In genomic region chr16:89444151-89444723, GRCh38 we compare ENCODE assay signal across 11 cellular contexts. TPM values are rescaled to one million over a fixed set of nuclear protein-coding genes. Genes with fewer than 3 reads are reported as not detected.
DNase-seq lines count a peak whose midpoint lies in the region; ATAC-seq, FAIRE-seq and TF ChIP-seq lines count a peak whose summit lies in the region.
"Had no signal": no experiment of that assay in that cellular context is flagged by ENCODE, and none has a peak within 500 bp of the region (broad histone marks: within the 10 kb centered on the region; RNA-seq: fewer than 3 reads in every experiment).

No MANE protein-coding gene starts in this region.

- ATAC-seq in central memory CD8-positive, alpha-beta T cell (replicated peaks; ENCODE audit: extremely low read depth, poor library complexity, severe bottlenecking) = no peak
- ATAC-seq in pancreas (peak in 3 of 4 donors; percentile 4 to 25 (median 15)), HG02588 (IDR thresholded peaks at IDR 0.05; ENCODE audit: unreplicated experiment) (no peak)

- DNase-seq in DMS 273 (lab: John Stamatoyannopoulos, UW; ENCODE audit: unreplicated experiment) (peak; percentile 47), DMS 273 treated with DMSO at 0.1 percent for 48 hours (lab: John Stamatoyannopoulos, UW) (no peak), pancreas (no peak), prostate gland (ENCODE audit: low spot score) (no peak)
- DNase-seq in central memory CD8-positive, alpha-beta T cell (ENCODE audit: low spot score in 2 of 2) = no peak
- DNase-seq in activated CD4-positive, alpha-beta T cell treated with anti-CD3 and anti-CD28 coated beads for 4 hours = no peak
- DNase-seq: NCI-H748 treated with DMSO at 0.1 percent for 48 hours had no signal

- 12 to 14% methylated on average over 8 of the region's 8 CpGs for WGBS in pancreas, 2 donors
- 29% methylated on average over 8 of the region's 8 CpGs for WGBS in prostate gland

- peak overlapping the region; percentile 91 for H3K4me2 ChIP-seq in KMS-11

- H3K36me3 ChIP-seq in KMS-11 (ENCODE audit: insufficient read depth) (no peaks in the 10 kb centered on the region), pancreas (no peaks in the 10 kb centered on the region), prostate gland (no peaks in the 10 kb centered on the region)

- no peak overlapping the region for H2AFZ ChIP-seq in KMS-11 (ENCODE audit: low read depth)

- H3K27me3 ChIP-seq in KMS-11 (ENCODE audit: insufficient read depth, low read depth) (no peaks in the 10 kb centered on the region), pancreas (no peaks in the 10 kb centered on the region), prostate gland (replicated peaks; ENCODE audit: insufficient read depth) (no peaks in the 10 kb centered on the region)

- H3K4me3 ChIP-seq in KMS-11 (IDR thresholded peaks at IDR 0.05; ENCODE audit: insufficient read depth, low read depth, low read length) (no peak overlapping the region), pancreas (no peak overlapping the region), prostate gland (no peak overlapping the region)
- H3K4me3 ChIP-seq: lung had no signal

- H3K4me1 ChIP-seq in KMS-11 (ENCODE audit: low read depth, poor library complexity, severe bottlenecking) = peaks cover 99% of the 10 kb centered on the region
- peaks cover 47 to 58% (median 49%) of the 10 kb centered on the region in 3 donors for H3K4me1 ChIP-seq in pancreas
- H3K4me1 ChIP-seq in prostate gland (replicated peaks) = peaks cover 32% of the 10 kb centered on the region

- H4K20me1 ChIP-seq in KMS-11 (ENCODE audit: insufficient read depth) = peaks cover 56% of the 10 kb centered on the region

- H3K9me3 ChIP-seq in pancreas = no peaks in the 10 kb centered on the region
- H3K9me3 ChIP-seq in prostate gland = no peaks in the 10 kb centered on the region

- peak overlapping the region; percentile 36 for H3K27ac Mint-ChIP-seq in central memory CD8-positive, alpha-beta T cell (ENCODE audit: low read depth)

- no peaks in the 10 kb centered on the region for H3K9me3 Mint-ChIP-seq in central memory CD8-positive, alpha-beta T cell

- TF ChIP-seq POLR2A in prostate gland (IDR thresholded peaks at IDR 0.05) = no peak

- H3K36me3 Mint-ChIP-seq in central memory CD8-positive, alpha-beta T cell (ENCODE audit: insufficient read depth) = peaks cover 27% of the 10 kb centered on the region

- H3K4me3 Mint-ChIP-seq in central memory CD8-positive, alpha-beta T cell = peak overlapping the region; percentile 55

- H3K27ac ChIP-seq in KMS-11 (peak overlapping the region; percentile 77), pancreas (peak overlapping the region in 2 of 4 donors; percentile 0 to 36), prostate gland (peak overlapping the region in 1 of 2 donors; percentile 28)

- no peaks in the 10 kb centered on the region for H3K27me3 Mint-ChIP-seq in central memory CD8-positive, alpha-beta T cell

- no peak for FAIRE-seq in pancreas (lab: Jason Lieb, UNC)
- FAIRE-seq: A204.1 had no signal

- TF ChIP-seq CTCF in KMS-11 (conservative IDR thresholded peaks at IDR 0.05; ENCODE audit: low read depth, low read length) = no peak
- TF ChIP-seq CTCF in pancreas (IDR thresholded peaks at IDR 0.05) = no peak
- no peak for TF ChIP-seq CTCF in prostate gland (IDR thresholded peaks at IDR 0.05)

- H3K4me1 Mint-ChIP-seq in central memory CD8-positive, alpha-beta T cell = peaks cover 96% of the 10 kb centered on the region

- H3K9ac ChIP-seq in KMS-11 = peak overlapping the region; percentile 35; the same call in 1 of the 2 replicates

- intact Hi-C loops in pancreas (cut with DNase I) (no loop called here), prostate gland (cut with DNase I) (loop anchor here (5.0 to 10.0 kb wide), 2 partner anchors 49 to 63 kb away; partner anchors contain the start of gene SPG7)

- H3K79me2 ChIP-seq in KMS-11 (ENCODE audit: insufficient read depth, low read depth) = peaks cover 100% of the 10 kb centered on the region

RNA-seq across cellular contexts. Expression of gene ANKRD11, which starts 46.1 kb away (rescaled TPM):
- total RNA-seq in pancreas = 10 to 100 TPM; 43.9 to 74.0 (median 44.9) TPM
- polyA plus RNA-seq in pancreas = 10 to 100 TPM; 47.0 to 74.0 TPM
- total RNA-seq in prostate gland = 100 to 1,000 TPM in 1 of 2 donors, 10 to 100 TPM in 1; 66.2 to 143 TPM

Comparison
In these comparisons a context has a peak if more than half of its experiments do, and no peak if none do; other contexts are left out.
1. ATAC-seq: peak in pancreas (3 of 4); none in central memory CD8-positive, alpha-beta T cell (single experiment) and HG02588 (single experiment).